In the genomic region with DNA sequence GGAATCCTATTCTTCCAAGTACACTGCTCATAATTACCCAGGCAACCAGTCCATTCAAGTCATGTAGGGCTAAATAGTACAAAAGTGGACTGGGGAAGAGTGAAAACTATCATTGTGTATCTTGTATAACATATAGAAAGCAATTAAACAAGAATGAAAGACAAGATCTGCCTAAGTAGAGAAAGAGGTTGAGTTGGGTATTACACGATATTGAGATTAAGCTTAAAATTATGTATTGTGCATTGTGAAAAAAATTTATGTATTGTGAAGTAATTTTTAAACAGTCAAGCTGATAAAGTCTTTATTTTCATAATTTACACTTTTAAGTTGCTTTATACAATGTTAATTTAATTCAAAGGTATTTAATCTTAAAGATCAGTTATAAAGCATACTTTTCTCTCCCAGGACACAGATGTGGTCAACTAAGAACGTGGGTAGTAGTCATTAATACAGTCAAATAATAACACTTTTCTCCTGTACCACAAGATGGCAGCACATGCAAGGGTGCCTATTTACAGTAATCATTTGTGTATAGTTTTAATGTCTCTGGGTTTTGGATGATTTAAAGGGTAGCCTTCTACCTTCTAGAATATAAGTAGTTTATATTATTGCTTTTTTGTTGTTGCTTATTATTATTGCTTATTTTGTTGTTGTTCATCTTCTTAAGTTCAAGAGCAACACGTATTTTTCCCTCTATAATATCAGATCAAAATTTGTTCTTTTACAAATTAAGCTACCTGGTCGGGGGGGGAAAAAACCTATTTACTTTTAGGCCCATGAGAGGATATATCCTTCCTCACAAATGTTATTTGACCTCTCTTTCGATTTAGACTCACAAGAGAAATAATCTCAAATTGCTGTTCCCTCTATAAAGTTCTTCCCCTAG, we compare ENCODE assay signal across 9 cellular contexts. TPM values are rescaled to one million over a fixed set of nuclear protein-coding genes. Genes with fewer than 3 reads are reported as not detected.
DNase-seq lines count a peak whose midpoint lies in the region; ATAC-seq, FAIRE-seq and TF ChIP-seq lines count a peak whose summit lies in the region.
"Had no signal": no experiment of that assay in that cellular context is flagged by ENCODE, and none has a peak within 500 bp of the region (broad histone marks: within the 10 kb centered on the region; RNA-seq: fewer than 3 reads in every experiment).

No MANE protein-coding gene starts in this region.

- FAIRE-seq in endometrium (lab: Jason Lieb, UNC) = peak; percentile 95

- H4K20me1 ChIP-seq in MM.1S (ENCODE audit: insufficient read depth, low read length) = no peaks in the 10 kb centered on the region

- H3K4me3 ChIP-seq in AG10803 (ENCODE audit: low read length) = no peak overlapping the region
- H3K4me3 ChIP-seq in GM12875 (ENCODE audit: low read depth, low read length) = no peak overlapping the region
- H3K4me3 ChIP-seq in MM.1S (ENCODE audit: low read length) = no peak overlapping the region
- no peak overlapping the region for H3K4me3 ChIP-seq in vagina

- no peak for TF ChIP-seq POLR2A in vagina (IDR thresholded peaks at IDR 0.05)

- peak; percentile 79 for TF ChIP-seq CTCF in AG10803 (conservative IDR thresholded peaks at IDR 0.05; ENCODE audit: low read length)
- peak; percentile 48; the same call in 1 of the 2 replicates for TF ChIP-seq CTCF in GM12875 (IDR thresholded peaks at IDR 0.05; ENCODE audit: borderline replicate concordance, insufficient read depth, low read depth, low read length)
- TF ChIP-seq CTCF in MM.1S (IDR thresholded peaks at IDR 0.05; ENCODE audit: low read length) = peak; percentile 78
- peak; percentile 80 for TF ChIP-seq CTCF in mesothelial cell of epicardium (IDR thresholded peaks at IDR 0.05; ENCODE audit: unreplicated experiment)
- TF ChIP-seq CTCF in vagina (IDR thresholded peaks at IDR 0.05) = peak; percentile 48 to 69 (median 56)

- H3K27me3 Mint-ChIP-seq in T-helper 17 cell = peaks cover 14% of the 10 kb centered on the region
- no peaks in the 10 kb centered on the region for H3K27me3 Mint-ChIP-seq in mesothelial cell of epicardium (ENCODE audit: low read depth)

- H3K36me3 Mint-ChIP-seq in T-helper 17 cell (ENCODE audit: low read depth) (no peaks in the 10 kb centered on the region), mesothelial cell of epicardium (no peaks in the 10 kb centered on the region)

- H3K4me1 Mint-ChIP-seq in T-helper 17 cell = peaks cover 2% of the 10 kb centered on the region
- H3K4me1 Mint-ChIP-seq in mesothelial cell of epicardium = peaks cover 5% of the 10 kb centered on the region

- H3K4me3 Mint-ChIP-seq in T-helper 17 cell = no peak overlapping the region
- no peak overlapping the region for H3K4me3 Mint-ChIP-seq in mesothelial cell of epicardium

- H3K4me2 ChIP-seq in MM.1S (ENCODE audit: low read depth, low read length) = no peak overlapping the region

- no peaks in the 10 kb centered on the region for H3K9me2 ChIP-seq in MM.1S (replicated peaks; ENCODE audit: insufficient read depth, low read length)

- H3K79me2 ChIP-seq in MM.1S (ENCODE audit: low read length) = no peaks in the 10 kb centered on the region

- no peaks in the 10 kb centered on the region for H3K9me3 ChIP-seq in MM.1S (replicated peaks; ENCODE audit: insufficient read depth, low read length)
- H3K9me3 ChIP-seq in T-helper 17 cell (ENCODE audit: control insufficient read depth, low read length, poor library complexity, severe bottlenecking) = no peaks in the 10 kb centered on the region
- H3K9me3 ChIP-seq in vagina = no peaks in the 10 kb centered on the region

- DNase-seq in AG10803 (ENCODE audit: low read depth) = peak; percentile 56
- peak; percentile 67 for DNase-seq in MM.1S
- DNase-seq in T-helper 17 cell = peak in 1 of 3 donors; percentile 8
- peak in 1 of 2 experiments; percentile 46 for DNase-seq in mesothelial cell of epicardium (ENCODE audit: low spot score in 2 of 2, unreplicated experiment in 2 of 2)
- no peak for DNase-seq in vagina (ENCODE audit: extremely low spot score in 2 of 2)

- H3K36me3 ChIP-seq in MM.1S (replicated peaks; ENCODE audit: insufficient read depth, low read length) = no peaks in the 10 kb centered on the region
- H3K36me3 ChIP-seq in vagina = no peaks in the 10 kb centered on the region

- ATAC-seq in HG02588 (IDR thresholded peaks at IDR 0.05; ENCODE audit: unreplicated experiment) = peak; percentile 84
- peak; percentile 59 for ATAC-seq in T-helper 17 cell

- H3K27ac Mint-ChIP-seq in T-helper 17 cell (no peak overlapping the region), mesothelial cell of epicardium (no peak overlapping the region)

- no peak overlapping the region for H3K9ac ChIP-seq in MM.1S (ENCODE audit: low read length)

- intact Hi-C loops in vagina (cut with DNase I) = loop anchor here (5.0 kb wide), 1 partner anchor 862 kb away; no protein-coding TSS in a partner anchor

- H3K9me3 Mint-ChIP-seq in mesothelial cell of epicardium = no peaks in the 10 kb centered on the region

- H3K4me1 ChIP-seq in MM.1S (ENCODE audit: low read length) (no peaks in the 10 kb centered on the region), vagina (no peaks in the 10 kb centered on the region)

- H3K27ac ChIP-seq in MM.1S (ENCODE audit: low read length) (no peak overlapping the region), vagina (no peak overlapping the region)

- no peaks in the 10 kb centered on the region for H3F3A ChIP-seq in MM.1S (ENCODE audit: insufficient read depth, low read length)

- no peak overlapping the region for H2AFZ ChIP-seq in MM.1S (ENCODE audit: low read length)

- H3K27me3 ChIP-seq in MM.1S (replicated peaks; ENCODE audit: insufficient read depth, low read length) = no peaks in the 10 kb centered on the region
- no peaks in the 10 kb centered on the region for H3K27me3 ChIP-seq in vagina

RNA-seq across cellular contexts. Expression of a gene that starts 59.8 kb away (rescaled TPM):
- not detected for total RNA-seq in T-helper 17 cell
- total RNA-seq in mesothelial cell of epicardium = 26.3 to 30.0 TPM (median 28.4 TPM) in 3 replicates
- total RNA-seq in vagina = 2.9 TPM
- total RNA-seq: T-helper 2 cell treated with Interferon-gamma antibody and Interleukin-4, amounts not matched to agents 100 ng/mL and 5 ng/mL, for 36 hours had no signal

Comparison
In these comparisons a context has a peak if more than half of its experiments do, and no peak if none do; other contexts are left out.
1. DNase-seq: peak in AG10803 (single experiment) and MM.1S (single experiment); none in vagina (0 of 2).
2. Peak in every context shown above with its lines, with median percentiles within 50 percentile points of each other: CTCF ChIP-seq.